In genomic region chr4:142150483-142150882, GRCh38 we compare ENCODE assay signal across 22 cellular contexts.
"Had no signal": no experiment of that assay in that cellular context is flagged by ENCODE, and none has a peak within 500 bp of the region (broad histone marks: within the 10 kb centered on the region; RNA-seq: fewer than 3 reads in every experiment).

No MANE protein-coding gene starts in this region.

- H3K4me3 Mint-ChIP-seq: immature natural killer cell, mesothelial cell of epicardium had no signal

- H3K4me3 ChIP-seq: coronary artery, dorsolateral prefrontal cortex, esophagus muscularis mucosa, gastroesophageal sphincter, heart left ventricle, hepatocyte, left lung, lower lobe of right lung, mucosa of descending colon had no signal

- H3K36me3 ChIP-seq: esophagus muscularis mucosa, gastroesophageal sphincter, left lung, lower lobe of right lung had no signal

- H3K79me2 ChIP-seq: hepatocyte had no signal

- H2AFZ ChIP-seq: hepatocyte had no signal

- H3K27ac ChIP-seq: coronary artery, dorsolateral prefrontal cortex, esophagus muscularis mucosa, foreskin keratinocyte, gastroesophageal sphincter, heart left ventricle, hepatocyte, left lung, lower lobe of right lung had no signal

- H3K9me3 Mint-ChIP-seq: immature natural killer cell, mesothelial cell of epicardium had no signal

- H3K27ac Mint-ChIP-seq: immature natural killer cell, mesothelial cell of epicardium had no signal

- ATAC-seq: foreskin keratinocyte, gastroesophageal sphincter, heart left ventricle, left cardiac atrium, left lung, left ventricle myocardium superior, lower lobe of right lung, mucosa of descending colon had no signal

- H3K27me3 ChIP-seq: dorsolateral prefrontal cortex, esophagus muscularis mucosa, foreskin keratinocyte, gastroesophageal sphincter, heart left ventricle, hepatocyte, left lung had no signal

- H3K36me3 Mint-ChIP-seq: immature natural killer cell had no signal

- H3K4me2 ChIP-seq: hepatocyte had no signal

- DNase-seq: dermis blood vessel endothelial cell; dorsolateral prefrontal cortex; effector CD4-positive, alpha-beta T cell; effector memory CD4-positive, alpha-beta T cell; foreskin keratinocyte; heart left ventricle; hypothalamus; immature natural killer cell; islet precursor cell; kidney; kidney glomerular epithelial cell; left cardiac atrium; left lung; left ventricle myocardium superior; lower lobe of right lung; mesenchymal stem cell; mucosa of descending colon had no signal

- H3K4me1 Mint-ChIP-seq: immature natural killer cell had no signal

- H3K4me1 ChIP-seq: foreskin keratinocyte, gastroesophageal sphincter, left lung, lower lobe of right lung had no signal
